ENCODE assay signal across 9 cellular contexts in the genomic region with DNA sequence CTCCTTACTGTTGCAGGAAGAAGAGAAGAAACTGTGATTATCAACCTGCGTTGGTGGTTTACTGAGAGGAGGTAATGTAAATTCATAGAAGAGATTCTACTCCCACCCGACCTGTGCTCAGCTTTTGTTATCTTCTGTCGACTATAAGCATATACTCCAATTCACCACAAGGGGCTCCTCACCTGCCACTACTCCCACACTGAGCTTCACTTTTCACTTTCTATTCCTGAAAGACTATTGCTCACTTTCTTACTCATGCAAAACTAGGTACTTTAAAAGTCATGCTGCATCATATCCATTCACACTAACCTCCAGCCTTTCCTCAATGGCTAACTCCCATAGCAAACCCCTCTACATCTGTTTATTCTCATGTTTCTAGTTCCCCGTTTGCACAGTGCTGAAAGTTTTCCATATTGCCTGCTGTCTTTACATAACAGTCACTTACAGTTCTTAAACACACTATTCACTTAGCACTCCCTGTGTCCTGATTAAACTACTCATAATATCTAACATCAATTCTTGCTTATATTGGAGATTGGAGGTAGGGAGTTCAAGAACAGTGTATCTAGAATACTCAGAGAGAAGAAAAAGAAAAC.
DNase-seq lines count a peak whose midpoint lies in the region; ATAC-seq, FAIRE-seq and TF ChIP-seq lines count a peak whose summit lies in the region.
"Had no signal": no experiment of that assay in that cellular context is flagged by ENCODE, and none has a peak within 500 bp of the region (broad histone marks: within the 10 kb centered on the region; RNA-seq: fewer than 3 reads in every experiment).

No MANE protein-coding gene starts in this region.

- H3K36me3 ChIP-seq in endodermal cell (ENCODE audit: control insufficient read depth, insufficient read depth, low read length), result no peaks in the 10 kb centered on the region
- no peaks in the 10 kb centered on the region for H3K36me3 ChIP-seq in pancreas

- DNase-seq in Calu3 (peak; percentile 32), NCI-H69 (lab: John Stamatoyannopoulos, UW) (peak; percentile 73), endodermal cell (peak; percentile 56), pancreas (peak in 1 of 6 donors; percentile 10), DMS153 treated with DMSO at 0.1 percent for 48 hours (lab: John Stamatoyannopoulos, UW; ENCODE audit: unreplicated experiment) (no peak), posterior vena cava (ENCODE audit: low spot score) (no peak)

- H3K27me3 ChIP-seq in endodermal cell (ENCODE audit: control insufficient read depth, insufficient read depth, low read length, poor library complexity, severe bottlenecking) (no peaks in the 10 kb centered on the region), pancreas (no peaks in the 10 kb centered on the region)

- H3K36me3 Mint-ChIP-seq in Calu3 (ENCODE audit: insufficient read depth, unreplicated experiment) (no peaks in the 10 kb centered on the region), endodermal cell (ENCODE audit: low read depth) (no peaks in the 10 kb centered on the region)

- H3K9me3 ChIP-seq in endodermal cell (ENCODE audit: control insufficient read depth, low read length) (peaks cover 7% of the 10 kb centered on the region), pancreas (no peaks in the 10 kb centered on the region)

- no peak overlapping the region for H3K9ac ChIP-seq in endodermal cell (ENCODE audit: extremely low read depth, low read length, poor library complexity, severe bottlenecking)

- H3K4me3 ChIP-seq in endodermal cell (ENCODE audit: low read length) (no peak overlapping the region), pancreas (no peak overlapping the region)
- H3K4me3 ChIP-seq: skin epidermis had no signal

- intact Hi-C loops in Calu3 (cut with micrococcal nuclease; ENCODE audit: unreplicated experiment), result no loop called here
- intact Hi-C loops in pancreas (cut with DNase I), result no loop called here
- intact Hi-C loops in posterior vena cava (cut with DNase I), result no loop called here

- no peak overlapping the region for H3K27ac ChIP-seq in endodermal cell (ENCODE audit: low read depth, low read length)
- no peak overlapping the region for H3K27ac ChIP-seq in pancreas
- H3K27ac ChIP-seq: skin epidermis had no signal

- WGBS in endodermal cell (ENCODE audit: insufficient coverage in 1 of 2, insufficient read length in 1 of 2), 2 experiments, result 49 to 60% methylated on average over 2 to 4 of the region's 4 CpGs
- 30 to 34% methylated on average over 4 of the region's 4 CpGs for WGBS in pancreas, 2 donors

- no peak for FAIRE-seq in pancreas (lab: Jason Lieb, UNC)

- H3K9me3 Mint-ChIP-seq in Calu3 (ENCODE audit: low read depth, unreplicated experiment), result no peaks in the 10 kb centered on the region
- H3K9me3 Mint-ChIP-seq in endodermal cell, result peaks cover 11% of the 10 kb centered on the region

- no TSS peak for BruUV-seq in Calu3 (replicated peaks; lab: Mats Ljungman, UMichigan)

- ATAC-seq in GM18909 (IDR thresholded peaks at IDR 0.05; ENCODE audit: poor library complexity, unreplicated experiment) (peak; percentile 99), HG03025 (IDR thresholded peaks at IDR 0.05; ENCODE audit: low FRiP score, unreplicated experiment) (peak; percentile 99), pancreas (peak; percentile 40 to 90 (median 86))

- CTCF ChIA-PET in Calu3 (lab: Charles Lee), result interaction anchor here (0.9 to 1.1 kb wide), 4 partner anchors 13 to 1368 kb away, joined by 3 to 4 read pairs (median 3); no protein-coding TSS in a partner anchor

- TF ChIP-seq CTCF in Calu3 (IDR thresholded peaks at IDR 0.05; ENCODE audit: unreplicated experiment) (peak; percentile 80), endodermal cell (conservative IDR thresholded peaks at IDR 0.05) (peak; percentile 82), pancreas (IDR thresholded peaks at IDR 0.05) (peak; percentile 17 to 39 (median 34))

- H3K4me1 ChIP-seq in endodermal cell (ENCODE audit: control insufficient read depth, insufficient read depth, low read length), result no peaks in the 10 kb centered on the region
- H3K4me1 ChIP-seq in pancreas, result no peaks in the 10 kb centered on the region

- H3K4me3 Mint-ChIP-seq in Calu3 (ENCODE audit: low read depth, unreplicated experiment), result no peak overlapping the region
- no peak overlapping the region for H3K4me3 Mint-ChIP-seq in endodermal cell

- H3K27me3 Mint-ChIP-seq in Calu3 (ENCODE audit: unreplicated experiment), result no peaks in the 10 kb centered on the region
- no peaks in the 10 kb centered on the region for H3K27me3 Mint-ChIP-seq in endodermal cell (ENCODE audit: insufficient read depth)

- H3K27ac Mint-ChIP-seq in Calu3 (ENCODE audit: unreplicated experiment), result no peak overlapping the region
- no peak overlapping the region for H3K27ac Mint-ChIP-seq in endodermal cell

- H3K4me1 Mint-ChIP-seq in Calu3 (ENCODE audit: low read depth, unreplicated experiment) (peaks cover 8% of the 10 kb centered on the region), endodermal cell (no peaks in the 10 kb centered on the region)

Comparison
In these comparisons a context has a peak if more than half of its experiments do, and no peak if none do; other contexts are left out.
1. DNase-seq: peak in Calu3 (single experiment), NCI-H69 (single experiment) and endodermal cell (single experiment); none in DMS153 treated with DMSO at 0.1 percent for 48 hours (single experiment) and posterior vena cava (single experiment).
2. Peak in every context shown above with its lines, with median percentiles within 50 percentile points of each other: CTCF ChIP-seq and ATAC-seq.